Comparison of ENCODE assay signal across 1 cellular context in the genomic region with DNA sequence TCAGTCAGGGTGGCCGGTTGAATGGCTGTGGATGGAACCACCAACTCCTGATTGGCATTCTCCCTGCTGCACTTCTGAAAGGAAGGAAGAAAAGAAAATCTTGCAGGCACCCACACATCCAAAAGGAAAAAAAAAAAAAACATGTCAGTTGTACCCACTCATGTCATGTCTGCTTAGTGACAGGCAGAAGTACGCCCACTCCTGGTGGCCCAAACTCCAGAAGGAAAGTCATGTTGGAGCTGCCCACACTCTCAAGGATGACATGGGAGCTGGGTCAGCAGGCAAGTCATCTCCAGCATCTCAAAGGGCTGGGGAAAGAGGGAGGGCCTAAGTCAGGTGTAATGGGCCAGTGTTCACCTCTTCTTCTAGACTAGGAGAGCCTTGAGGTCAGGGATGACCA.
TF ChIP-seq lines count a peak whose summit lies in the region.

No MANE protein-coding gene starts in this region.

TF ChIP-seq in SK-N-SH, 30 proteins besides CTCF, POLR2A, EP300 and RAD21 (continued from another document):
- TF ChIP-seq TEAD4 (IDR thresholded peaks at IDR 0.05; ENCODE audit: borderline replicate concordance, insufficient read depth) = no peak
- TF ChIP-seq FOXJ3 (CRISPR knock-in tag; IDR thresholded peaks at IDR 0.05) = no peak
- no peak for TF ChIP-seq ZBTB33 (IDR thresholded peaks at IDR 0.05; ENCODE audit: borderline replicate concordance, low read depth)
- no peak for TF ChIP-seq EZH2phosphoT487 (IDR thresholded peaks at IDR 0.05; ENCODE audit: borderline replicate concordance, low read depth)
- TF ChIP-seq RXRA (IDR thresholded peaks at IDR 0.05; ENCODE audit: borderline replicate concordance, low read depth) = no peak
- TF ChIP-seq MEF2A (IDR thresholded peaks at IDR 0.05; ENCODE audit: borderline replicate concordance, low read depth) = no peak
- no peak for TF ChIP-seq TCF12 (IDR thresholded peaks at IDR 0.05)
- TF ChIP-seq SIN3A (IDR thresholded peaks at IDR 0.05; ENCODE audit: borderline replicate concordance, low read depth, low read length) = no peak
- no peak for TF ChIP-seq MXI1 (IDR thresholded peaks at IDR 0.05; ENCODE audit: low read depth, low read length)
- TF ChIP-seq, protein P1, sequence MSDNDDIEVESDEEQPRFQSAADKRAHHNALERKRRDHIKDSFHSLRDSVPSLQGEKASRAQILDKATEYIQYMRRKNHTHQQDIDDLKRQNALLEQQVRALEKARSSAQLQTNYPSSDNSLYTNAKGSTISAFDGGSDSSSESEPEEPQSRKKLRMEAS (IDR thresholded peaks at IDR 0.05; ENCODE audit: low read depth) = no peak
- TF ChIP-seq, protein P2, sequence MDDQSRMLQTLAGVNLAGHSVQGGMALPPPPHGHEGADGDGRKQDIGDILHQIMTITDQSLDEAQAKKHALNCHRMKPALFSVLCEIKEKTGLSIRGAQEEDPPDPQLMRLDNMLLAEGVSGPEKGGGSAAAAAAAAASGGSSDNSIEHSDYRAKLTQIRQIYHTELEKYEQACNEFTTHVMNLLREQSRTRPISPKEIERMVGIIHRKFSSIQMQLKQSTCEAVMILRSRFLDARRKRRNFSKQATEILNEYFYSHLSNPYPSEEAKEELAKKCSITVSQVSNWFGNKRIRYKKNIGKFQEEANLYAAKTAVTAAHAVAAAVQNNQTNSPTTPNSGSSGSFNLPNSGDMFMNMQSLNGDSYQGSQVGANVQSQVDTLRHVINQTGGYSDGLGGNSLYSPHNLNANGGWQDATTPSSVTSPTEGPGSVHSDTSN (IDR thresholded peaks at IDR 0.05) = no peak
- TF ChIP-seq ELF1 (IDR thresholded peaks at IDR 0.05) = no peak
- no peak for TF ChIP-seq SMC3 (IDR thresholded peaks at IDR 0.05; ENCODE audit: low read depth, low read length)
- TF ChIP-seq FOXM1 (IDR thresholded peaks at IDR 0.05; ENCODE audit: low read depth) = no peak
- TF ChIP-seq, protein P3, sequence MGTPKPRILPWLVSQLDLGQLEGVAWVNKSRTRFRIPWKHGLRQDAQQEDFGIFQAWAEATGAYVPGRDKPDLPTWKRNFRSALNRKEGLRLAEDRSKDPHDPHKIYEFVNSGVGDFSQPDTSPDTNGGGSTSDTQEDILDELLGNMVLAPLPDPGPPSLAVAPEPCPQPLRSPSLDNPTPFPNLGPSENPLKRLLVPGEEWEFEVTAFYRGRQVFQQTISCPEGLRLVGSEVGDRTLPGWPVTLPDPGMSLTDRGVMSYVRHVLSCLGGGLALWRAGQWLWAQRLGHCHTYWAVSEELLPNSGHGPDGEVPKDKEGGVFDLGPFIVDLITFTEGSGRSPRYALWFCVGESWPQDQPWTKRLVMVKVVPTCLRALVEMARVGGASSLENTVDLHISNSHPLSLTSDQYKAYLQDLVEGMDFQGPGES (IDR thresholded peaks at IDR 0.05; ENCODE audit: low read depth, low read length) = no peak
- TF ChIP-seq POLR2AphosphoS5 (IDR thresholded peaks at IDR 0.05; ENCODE audit: low read depth, low read length) = no peak
- TF ChIP-seq JUND (IDR thresholded peaks at IDR 0.05) = no peak
- no peak for TF ChIP-seq GATA2 (CRISPR knock-in tag; IDR thresholded peaks at IDR 0.05)
